Comparison of ENCODE assay signal across 23 cellular contexts in the genomic region with DNA sequence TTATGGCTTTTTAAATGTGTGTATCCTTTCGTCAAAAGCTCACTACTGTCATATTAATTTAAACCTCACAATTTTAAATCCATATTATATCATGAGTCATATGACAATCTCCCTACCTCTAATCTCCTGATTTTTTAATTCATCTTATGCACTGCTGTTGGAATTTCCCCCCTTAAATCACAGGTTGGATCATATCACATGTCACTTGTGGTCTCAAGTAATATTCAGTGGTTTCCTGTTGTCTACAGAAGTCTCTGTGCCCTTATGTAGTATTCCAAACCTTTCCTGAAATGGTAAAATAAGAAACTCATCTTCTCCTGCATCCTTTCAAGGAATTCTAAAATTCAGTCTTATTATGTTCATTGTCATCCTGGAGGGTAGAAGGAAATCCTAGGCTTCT.
DNase-seq lines count a peak whose midpoint lies in the region; ATAC-seq and TF ChIP-seq lines count a peak whose summit lies in the region.
"Had no signal": no experiment of that assay in that cellular context is flagged by ENCODE, and none has a peak within 500 bp of the region (broad histone marks: within the 10 kb centered on the region; RNA-seq: fewer than 3 reads in every experiment).

No MANE protein-coding gene starts in this region.

- H3K9me3 ChIP-seq in CD4-positive, alpha-beta T cell (ENCODE audit: control insufficient read depth, low read length), result no peaks in the 10 kb centered on the region
- peaks cover 0 to 7% (median 0%) of the 10 kb centered on the region in 4 donors for H3K9me3 ChIP-seq in tibial nerve

- no peak for DNase-seq in CD4-positive, alpha-beta T cell
- peak; percentile 51 for DNase-seq in Daoy (ENCODE audit: low read depth)
- peak; percentile 72 for DNase-seq in NCI-H226
- no peak for DNase-seq in central memory CD8-positive, alpha-beta T cell (ENCODE audit: low spot score in 2 of 2)
- no peak for DNase-seq in glomerular visceral epithelial cell (ENCODE audit: extremely low spot score)
- no peak for DNase-seq in NCI-H146 (lab: John Stamatoyannopoulos, UW)
- DNase-seq in tibial nerve (ENCODE audit: low spot score in 2 of 2), result no peak
- DNase-seq: Caco-2; DMS153; EL; GM23248; MG63; NCI-H1092; NCI-H2081; NCI-H510A; NCI-H748 treated with DMSO at 0.1 percent for 48 hours; NK-92 treated with Interleukin-12 subunit alpha and Interleukin-12 subunit beta, amount 100 ng/mL, for 24 hours; SHP77; T-helper 1 cell had no signal

- H3K27ac ChIP-seq in CD4-positive, alpha-beta T cell (ENCODE audit: low read depth, low read length), result no peak overlapping the region
- no peak overlapping the region for H3K27ac ChIP-seq in tibial nerve
- H3K27ac ChIP-seq: GM23248, KMS-11 had no signal

- no peak for TF ChIP-seq EP300 in tibial nerve (IDR thresholded peaks at IDR 0.05)

- H3K27me3 Mint-ChIP-seq in CD4-positive, alpha-beta T cell, result no peaks in the 10 kb centered on the region
- no peaks in the 10 kb centered on the region for H3K27me3 Mint-ChIP-seq in central memory CD8-positive, alpha-beta T cell

- intact Hi-C loops in CD4-positive, alpha-beta T cell (cut with DNase I, micrococcal nuclease), result no loop called here

- no peaks in the 10 kb centered on the region for H3K36me3 ChIP-seq in tibial nerve
- H3K36me3 ChIP-seq: MG63 had no signal

- no peaks in the 10 kb centered on the region for H3K27me3 ChIP-seq in CD4-positive, alpha-beta T cell (ENCODE audit: control insufficient read depth, insufficient read depth, low read length)
- H3K27me3 ChIP-seq in tibial nerve, result no peaks in the 10 kb centered on the region
- H3K27me3 ChIP-seq: MG63 had no signal

- ATAC-seq in CD4-positive, alpha-beta T cell (ENCODE audit: poor library complexity), result peak; percentile 21
- peak; percentile 58 for ATAC-seq in central memory CD8-positive, alpha-beta T cell (replicated peaks; ENCODE audit: extremely low read depth, poor library complexity, severe bottlenecking)
- no peak for ATAC-seq in HG03378 (IDR thresholded peaks at IDR 0.05; ENCODE audit: unreplicated experiment)
- ATAC-seq: HCT116 had no signal

- CTCF ChIA-PET in CD4-positive, alpha-beta T cell (lab: Charles Lee), result no interaction called here

- H3K27ac Mint-ChIP-seq in CD4-positive, alpha-beta T cell, result no peak overlapping the region
- no peak overlapping the region for H3K27ac Mint-ChIP-seq in central memory CD8-positive, alpha-beta T cell (ENCODE audit: low read depth)
- H3K27ac Mint-ChIP-seq: CD14-positive monocyte had no signal

- no peaks in the 10 kb centered on the region for H3K36me3 Mint-ChIP-seq in CD4-positive, alpha-beta T cell (ENCODE audit: low read depth)
- no peaks in the 10 kb centered on the region for H3K36me3 Mint-ChIP-seq in central memory CD8-positive, alpha-beta T cell (ENCODE audit: insufficient read depth)
- H3K36me3 Mint-ChIP-seq: CD14-positive monocyte had no signal

- POLR2A ChIA-PET in CD4-positive, alpha-beta T cell (lab: Charles Lee), result no interaction called here

- no peak overlapping the region for H3K4me3 ChIP-seq in tibial nerve
- H3K4me3 ChIP-seq: GM23248, MG63 had no signal

- 97 to 100% methylated on average over 1 of the region's 1 CpG for WGBS in tibial nerve, 2 donors

- H3K4me1 ChIP-seq in tibial nerve, result no peaks in the 10 kb centered on the region

- H3K9me3 Mint-ChIP-seq in CD4-positive, alpha-beta T cell, result peaks cover 4% of the 10 kb centered on the region
- peaks cover 5% of the 10 kb centered on the region for H3K9me3 Mint-ChIP-seq in central memory CD8-positive, alpha-beta T cell

- peaks cover 40% of the 10 kb centered on the region for H3K4me1 Mint-ChIP-seq in CD4-positive, alpha-beta T cell (ENCODE audit: low read depth)
- peaks cover 36% of the 10 kb centered on the region for H3K4me1 Mint-ChIP-seq in central memory CD8-positive, alpha-beta T cell
- H3K4me1 Mint-ChIP-seq: CD14-positive monocyte had no signal

- TF ChIP-seq CTCF in CD4-positive, alpha-beta T cell (IDR thresholded peaks at IDR 0.05), result no peak
- TF ChIP-seq CTCF in tibial nerve (IDR thresholded peaks at IDR 0.05), result no peak

- TF ChIP-seq POLR2A in tibial nerve (IDR thresholded peaks at IDR 0.05), result no peak

- H3K4me3 Mint-ChIP-seq in CD4-positive, alpha-beta T cell, result no peak overlapping the region
- H3K4me3 Mint-ChIP-seq in central memory CD8-positive, alpha-beta T cell, result no peak overlapping the region
- H3K4me3 Mint-ChIP-seq: CD14-positive monocyte had no signal

Comparison
In these comparisons a context has a peak if more than half of its experiments do, and no peak if none do; other contexts are left out.
1. DNase-seq: peak in Daoy (single experiment) and NCI-H226 (single experiment); none in CD4-positive, alpha-beta T cell (0 of 10), central memory CD8-positive, alpha-beta T cell (0 of 2), glomerular visceral epithelial cell (single experiment), NCI-H146 (single experiment) and tibial nerve (0 of 2).